Comparison of ENCODE assay signal across 29 cellular contexts in the genomic region with DNA sequence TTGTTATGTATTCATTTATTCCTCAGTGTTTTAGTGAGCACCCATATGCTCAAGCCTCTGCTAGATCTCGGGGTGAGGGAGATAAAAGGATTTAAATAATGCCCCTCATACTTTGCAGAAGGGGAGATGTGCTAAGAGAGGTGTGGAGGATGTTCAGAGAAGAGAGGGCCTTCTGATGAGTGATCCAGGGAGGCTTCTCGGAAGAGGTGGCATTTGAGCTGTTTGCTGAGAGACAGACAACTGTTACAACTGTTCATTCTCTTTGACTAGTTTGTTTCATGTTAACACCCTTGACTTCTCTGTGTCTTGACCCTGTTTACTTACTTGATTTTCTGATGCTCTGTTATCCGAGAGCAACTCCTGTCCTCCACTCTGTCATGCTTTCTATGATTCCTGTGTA.
"Had no signal": no experiment of that assay in that cellular context is flagged by ENCODE, and none has a peak within 500 bp of the region (broad histone marks: within the 10 kb centered on the region; RNA-seq: fewer than 3 reads in every experiment).

No MANE protein-coding gene starts in this region.

- H3K9me3 Mint-ChIP-seq: dendritic cell treated with granulocyte-macrophage colony-stimulating factor and Interleukin-4, amounts not matched to agents 40 ng/mL and 50 ng/mL, for 4 days; effector memory CD8-positive, alpha-beta T cell; endodermal cell had no signal

- H3K27ac Mint-ChIP-seq: dendritic cell treated with granulocyte-macrophage colony-stimulating factor and Interleukin-4, amounts not matched to agents 40 ng/mL and 50 ng/mL, for 4 days; effector memory CD8-positive, alpha-beta T cell; endodermal cell had no signal

- H3K36me3 ChIP-seq: colonic mucosa had no signal

- H3K4me1 ChIP-seq: colonic mucosa, esophagus muscularis mucosa, esophagus squamous epithelium, foreskin keratinocyte, gastrocnemius medialis, gastroesophageal sphincter, heart left ventricle, heart right ventricle had no signal

- H3K27me3 Mint-ChIP-seq: dendritic cell treated with granulocyte-macrophage colony-stimulating factor and Interleukin-4, amounts not matched to agents 40 ng/mL and 50 ng/mL, for 4 days; effector memory CD8-positive, alpha-beta T cell had no signal

- H3K4me3 ChIP-seq: colonic mucosa, coronary artery, dorsolateral prefrontal cortex, esophagus muscularis mucosa, esophagus squamous epithelium, gastrocnemius medialis, gastroesophageal sphincter, heart left ventricle, heart right ventricle had no signal

- DNase-seq: colonic mucosa; cortex of kidney; dermis blood vessel endothelial cell; dorsolateral prefrontal cortex; effector CD4-positive, alpha-beta T cell; effector CD8-positive, alpha-beta T cell; effector memory CD4-positive, alpha-beta T cell; effector memory CD8-positive, alpha-beta T cell; endodermal cell; erythroblast; esophagus squamous epithelium; foreskin fibroblast; foreskin keratinocyte; foreskin melanocyte; gastrocnemius medialis; glutamatergic neuron; head of caudate nucleus; heart left ventricle; heart right ventricle had no signal

- ATAC-seq: effector memory CD8-positive, alpha-beta T cell; esophagus mucosa; foreskin keratinocyte; gastrocnemius medialis; gastroesophageal sphincter; heart left ventricle; heart right ventricle had no signal

- H3K4me3 Mint-ChIP-seq: dendritic cell treated with granulocyte-macrophage colony-stimulating factor and Interleukin-4, amounts not matched to agents 40 ng/mL and 50 ng/mL, for 4 days; effector memory CD8-positive, alpha-beta T cell; endodermal cell had no signal

- FAIRE-seq: colon, endometrium, endothelial cell of umbilical vein, frontal cortex had no signal

- H3K27me3 ChIP-seq: colonic mucosa, dorsolateral prefrontal cortex, esophagus muscularis mucosa, esophagus squamous epithelium, foreskin keratinocyte, gastrocnemius medialis, gastroesophageal sphincter, heart left ventricle, heart right ventricle had no signal

- H3K27ac ChIP-seq: colonic mucosa, coronary artery, dorsolateral prefrontal cortex, epithelial cell of prostate, esophagus muscularis mucosa, esophagus squamous epithelium, foreskin keratinocyte, gastrocnemius medialis, gastroesophageal sphincter, heart left ventricle, heart right ventricle had no signal

- H3K9me3 ChIP-seq: colonic mucosa, esophagus muscularis mucosa, esophagus squamous epithelium, gastrocnemius medialis, gastroesophageal sphincter, heart left ventricle, heart right ventricle had no signal
